In the genomic region with DNA sequence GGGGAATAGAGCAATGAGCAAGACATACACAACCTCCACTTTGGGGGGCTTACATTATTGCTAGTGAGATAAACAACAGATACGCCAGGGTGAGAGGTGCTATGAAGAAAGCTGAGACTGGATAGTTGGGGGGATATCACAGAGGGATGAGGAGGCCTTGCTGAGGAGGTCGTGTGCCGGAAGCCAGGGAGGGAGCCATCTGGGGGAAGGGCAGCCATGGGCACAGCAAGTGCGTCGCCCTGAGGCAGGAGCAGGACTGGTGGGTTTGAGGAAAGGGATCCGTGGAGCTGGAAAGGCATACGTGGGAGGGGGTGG, we compare ENCODE assay signal across 1 cellular context.
TF ChIP-seq lines count a peak whose summit lies in the region.

No MANE protein-coding gene starts in this region.

TF ChIP-seq in H1, 55 proteins besides CTCF, POLR2A, EP300 and RAD21:
- TF ChIP-seq KDM5A (IDR thresholded peaks at IDR 0.05; ENCODE audit: low read length) = no peak
- no peak for TF ChIP-seq CBX8 (IDR thresholded peaks at IDR 0.05; ENCODE audit: borderline replicate concordance, low read depth, low read length)
- TF ChIP-seq EGR1 (IDR thresholded peaks at IDR 0.05; ENCODE audit: borderline replicate concordance, low read depth, low read length) = no peak
- TF ChIP-seq SRF (IDR thresholded peaks at IDR 0.05; ENCODE audit: low read depth, low read length) = no peak
- no peak for TF ChIP-seq JUN (IDR thresholded peaks at IDR 0.05; ENCODE audit: low read depth, low read length)
- TF ChIP-seq RFX5 (IDR thresholded peaks at IDR 0.05; ENCODE audit: borderline replicate concordance, low read depth, low read length) = no peak
- TF ChIP-seq TEAD4 (IDR thresholded peaks at IDR 0.05; ENCODE audit: low read depth, low read length) = no peak
- TF ChIP-seq, protein P1, sequence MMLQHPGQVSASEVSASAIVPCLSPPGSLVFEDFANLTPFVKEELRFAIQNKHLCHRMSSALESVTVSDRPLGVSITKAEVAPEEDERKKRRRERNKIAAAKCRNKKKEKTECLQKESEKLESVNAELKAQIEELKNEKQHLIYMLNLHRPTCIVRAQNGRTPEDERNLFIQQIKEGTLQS (IDR thresholded peaks at IDR 0.05; ENCODE audit: insufficient read depth, low read depth, low read length) = no peak
- no peak for TF ChIP-seq ASH2L (IDR thresholded peaks at IDR 0.05; ENCODE audit: low read length)
- TF ChIP-seq CREB1 (IDR thresholded peaks at IDR 0.05) = no peak
- TF ChIP-seq CEBPB (IDR thresholded peaks at IDR 0.05; ENCODE audit: low read depth, low read length) = no peak
- TF ChIP-seq BRCA1 (IDR thresholded peaks at IDR 0.05; ENCODE audit: low read depth, low read length) = no peak
- TF ChIP-seq SP4 (IDR thresholded peaks at IDR 0.05; ENCODE audit: low read length) = no peak
- TF ChIP-seq YY1 (IDR thresholded peaks at IDR 0.05; ENCODE audit: low read depth, low read length) = no peak
- TF ChIP-seq GABPA (IDR thresholded peaks at IDR 0.05; ENCODE audit: borderline replicate concordance, insufficient read depth, low read length) = no peak
- TF ChIP-seq SP2 (IDR thresholded peaks at IDR 0.05; ENCODE audit: low read length) = no peak
